In genomic region chr9:95770653-95771131, GRCh38 we compare ENCODE assay signal across 14 cellular contexts.
DNase-seq lines count a peak whose midpoint lies in the region; ATAC-seq, FAIRE-seq and TF ChIP-seq lines count a peak whose summit lies in the region.
"Had no signal": no experiment of that assay in that cellular context is flagged by ENCODE, and none has a peak within 500 bp of the region (broad histone marks: within the 10 kb centered on the region; RNA-seq: fewer than 3 reads in every experiment).

No MANE protein-coding gene starts in this region.

- DNase-seq in H7: peak; percentile 74
- DNase-seq in NCI-H69 (lab: John Stamatoyannopoulos, UW): peak; percentile 40
- no peak for DNase-seq in sigmoid colon
- no peak for DNase-seq in A172 (ENCODE audit: low spot score)
- DNase-seq in GM12891 (ENCODE audit: insufficient read length, low spot score): no peak
- DNase-seq: activated CD8-positive, alpha-beta memory T cell treated with anti-CD3 and anti-CD28 coated beads, Interleukin-2, amount 10 ng/mL, durations not matched to agents 7 days and 5 days; AML-193; erythroblast; left cardiac atrium; NCI-H1694 treated with DMSO at 0.1 percent for 48 hours; NCI-H526; Peyer's patch had no signal

- TF ChIP-seq EP300 in sigmoid colon (IDR thresholded peaks at IDR 0.05): no peak

- peaks cover 22% of the 10 kb centered on the region for H3K4me1 ChIP-seq in iPS-15b (ENCODE audit: control insufficient read depth, insufficient read depth, low read length)
- H3K4me1 ChIP-seq in sigmoid colon: peaks cover 0 to 32% (median 26%) of the 10 kb centered on the region in 4 donors

- no peaks in the 10 kb centered on the region for H3K36me3 ChIP-seq in H7 (replicated peaks; ENCODE audit: control insufficient read depth, insufficient read depth, low read length)
- H3K36me3 ChIP-seq in iPS-15b (ENCODE audit: control insufficient read depth, insufficient read depth, low read length): no peaks in the 10 kb centered on the region
- no peaks in the 10 kb centered on the region for H3K36me3 ChIP-seq in sigmoid colon
- H3K36me3 ChIP-seq: Peyer's patch had no signal

- no peak for ATAC-seq in GM21786 (IDR thresholded peaks at IDR 0.05; ENCODE audit: unreplicated experiment)
- ATAC-seq: activated CD8-positive, alpha-beta memory T cell treated with anti-CD3 and anti-CD28 coated beads, Interleukin-2, amount 10 ng/mL, durations not matched to agents 7 days and 5 days had no signal

- H3K27me3 ChIP-seq in H7 (ENCODE audit: control insufficient read depth, insufficient read depth, low read length) (no peaks in the 10 kb centered on the region; the same call in 1 of the 2 replicates), iPS-15b (ENCODE audit: control insufficient read depth, insufficient read depth, low read length) (peaks cover 20% of the 10 kb centered on the region), sigmoid colon (no peaks in the 10 kb centered on the region)
- H3K27me3 ChIP-seq: Peyer's patch had no signal

- WGBS in sigmoid colon, 2 donors: 72 to 87% methylated on average over 7 of the region's 7 CpGs

- TF ChIP-seq CTCF in sigmoid colon (IDR thresholded peaks at IDR 0.05): no peak

- peak overlapping the region in 3 of 4 donors; percentile 82 to 85 (median 85) for H3K27ac ChIP-seq in sigmoid colon

- H3K9me3 ChIP-seq in iPS-15b (ENCODE audit: control insufficient read depth, insufficient read depth, low read length) (no peaks in the 10 kb centered on the region), sigmoid colon (no peaks in the 10 kb centered on the region)
- H3K9me3 ChIP-seq: Peyer's patch had no signal

- no peak overlapping the region for H3K4me3 ChIP-seq in H7 (ENCODE audit: insufficient read depth, low read depth, low read length)
- H3K4me3 ChIP-seq in iPS-15b (ENCODE audit: low read depth, low read length): peak overlapping the region; percentile 20
- no peak overlapping the region for H3K4me3 ChIP-seq in sigmoid colon
- H3K4me3 ChIP-seq: Peyer's patch had no signal

- intact Hi-C loops in sigmoid colon (cut with DNase I): loop anchor here (5.0 kb wide), 2 partner anchors 107 to 447 kb away; partner anchors contain the start of gene ERCC6L2

- TF ChIP-seq POLR2A in sigmoid colon (IDR thresholded peaks at IDR 0.05) (no peak), GM12891 (IDR thresholded peaks at IDR 0.05; ENCODE audit: low read depth, low read length) (no peak)

- no peak overlapping the region for H3K9ac ChIP-seq in iPS-15b (ENCODE audit: low read depth, low read length)

- no peak for FAIRE-seq in GM12891 (lab: Jason Lieb, UNC)

TF ChIP-seq in GM12891, 5 proteins besides CTCF, POLR2A, EP300 and RAD21:
- TF ChIP-seq TAF1 (IDR thresholded peaks at IDR 0.05; ENCODE audit: low read depth, low read length) (no peak), POU2F2 (IDR thresholded peaks at IDR 0.05; ENCODE audit: low read depth, low read length) (no peak), PAX5 (IDR thresholded peaks at IDR 0.05; ENCODE audit: insufficient read depth, low read length, severe bottlenecking) (no peak)

Comparison
In these comparisons a context has a peak if more than half of its experiments do, and no peak if none do; other contexts are left out.
1. DNase-seq: peak in H7 (single experiment) and NCI-H69 (single experiment); none in sigmoid colon (single experiment), A172 (single experiment) and GM12891 (single experiment).